Comparison of ENCODE assay signal across 19 cellular contexts in the genomic region with DNA sequence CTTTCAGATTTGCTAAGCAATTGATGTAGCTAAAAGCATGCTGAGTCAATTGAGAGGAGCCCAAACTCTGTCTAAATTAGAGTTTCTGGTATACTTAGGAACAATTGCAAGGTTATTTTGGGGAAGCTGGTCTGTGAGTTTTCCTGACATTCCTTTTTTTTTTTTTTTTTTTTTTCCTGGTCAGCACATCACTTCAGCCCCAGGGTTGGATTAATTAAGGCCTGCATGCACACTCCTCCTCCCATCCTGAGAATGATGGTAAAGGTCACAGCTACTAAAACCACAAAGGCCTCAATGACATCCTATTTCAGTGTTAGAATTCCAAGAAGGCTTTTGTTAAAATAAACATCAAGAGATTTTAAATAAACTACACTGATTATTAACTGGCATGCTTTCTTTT.
A peak's percentile ranks its signal among the peaks of the same experiment; 100 is the strongest.
DNase-seq lines count a peak whose midpoint lies in the region; ATAC-seq and TF ChIP-seq lines count a peak whose summit lies in the region.
"Had no signal": no experiment of that assay in that cellular context is flagged by ENCODE, and none has a peak within 500 bp of the region (broad histone marks: within the 10 kb centered on the region; RNA-seq: fewer than 3 reads in every experiment).

No MANE protein-coding gene starts in this region.

- peak; percentile 54 for DNase-seq in NCI-H748 (lab: John Stamatoyannopoulos, UW; ENCODE audit: unreplicated experiment)
- DNase-seq in NCI-H748 treated with DMSO at 0.1 percent for 48 hours (lab: John Stamatoyannopoulos, UW), result no peak
- DNase-seq in RPMI7951 (ENCODE audit: low read depth), result peak; percentile 85
- peak; percentile 74 for DNase-seq in fibroblast of the aortic adventitia (ENCODE audit: low read depth)
- peak; percentile 78 for DNase-seq in stromal cell of bone marrow (ENCODE audit: low read depth)
- DNase-seq in ecto neural progenitor cell (ENCODE audit: low spot score), result no peak
- no peak for DNase-seq in ACHN
- DNase-seq: activated naive CD4-positive, alpha-beta T cell; activated T-cell treated with anti-CD3 and anti-CD28 coated beads, Interleukin-2, amount 50 U/mL, for 4 hours; kidney glomerular epithelial cell; mammary epithelial cell; NCI-H1048; NCI-H187 treated with DMSO at 0.1 percent for 48 hours; NCI-H82; right cardiac atrium; SHP77 treated with DMSO at 0.1 percent for 48 hours; stomach; transverse colon had no signal

- in situ Hi-C loops in ACHN (cut with HindIII; ENCODE audit: low pct_ligation_motif_present, low pct_unique_long_range_greater_than_20kb, low sequenced_read_pairs), result no loop called here

- no peak overlapping the region for H3K4me3 ChIP-seq in fibroblast of the aortic adventitia (ENCODE audit: low read depth, low read length)
- H3K4me3 ChIP-seq: stomach, transverse colon had no signal

- no peak for ATAC-seq in GM18498 (IDR thresholded peaks at IDR 0.05; ENCODE audit: unreplicated experiment)
- ATAC-seq: activated T-cell treated with anti-CD3 and anti-CD28 coated beads, Interleukin-2, amount 50 U/mL, for 4 hours; right cardiac atrium had no signal

- TF ChIP-seq CTCF in fibroblast of the aortic adventitia (IDR thresholded peaks at IDR 0.05; ENCODE audit: insufficient read depth, low read length), result no peak

Comparison
In these comparisons a context has a peak if more than half of its experiments do, and no peak if none do; other contexts are left out.
1. DNase-seq: peak in NCI-H748 (single experiment), RPMI7951 (single experiment), fibroblast of the aortic adventitia (single experiment) and stromal cell of bone marrow (single experiment); none in NCI-H748 treated with DMSO at 0.1 percent for 48 hours (single experiment), ecto neural progenitor cell (single experiment) and ACHN (single experiment).